In genomic region chr2:127796389-127796788, GRCh38 we compare ENCODE assay signal across 1 cellular context.
TF ChIP-seq lines count a peak whose summit lies in the region.

No MANE protein-coding gene starts in this region.

TF ChIP-seq in WTC11, 78 proteins besides CTCF, POLR2A, EP300 and RAD21:
- TF ChIP-seq ZNF317 (CRISPR knock-in tag; IDR thresholded peaks at IDR 0.05; ENCODE audit: borderline replicate concordance, low read depth): no peak
- no peak for TF ChIP-seq OVOL2 (CRISPR knock-in tag; IDR thresholded peaks at IDR 0.05; ENCODE audit: borderline replicate concordance)
- TF ChIP-seq MYBL2 (CRISPR knock-in tag; IDR thresholded peaks at IDR 0.05): no peak
- TF ChIP-seq CDX4 (CRISPR knock-in tag; IDR thresholded peaks at IDR 0.05; ENCODE audit: borderline replicate concordance): no peak
- no peak for TF ChIP-seq ZNF281 (CRISPR knock-in tag; IDR thresholded peaks at IDR 0.05)
- no peak for TF ChIP-seq GRHL2 (CRISPR knock-in tag; IDR thresholded peaks at IDR 0.05; ENCODE audit: insufficient replicate concordance, severe bottlenecking)
- TF ChIP-seq ZNF396 (CRISPR knock-in tag; IDR thresholded peaks at IDR 0.05; ENCODE audit: borderline replicate concordance): no peak
- no peak for TF ChIP-seq ZNF263 (CRISPR knock-in tag; IDR thresholded peaks at IDR 0.05; ENCODE audit: low read depth)
- TF ChIP-seq HMGA2 (CRISPR knock-in tag; IDR thresholded peaks at IDR 0.05): no peak
- TF ChIP-seq ZNF532 (CRISPR knock-in tag; IDR thresholded peaks at IDR 0.05; ENCODE audit: borderline replicate concordance): no peak
- TF ChIP-seq ZNF416 (CRISPR knock-in tag; IDR thresholded peaks at IDR 0.05): no peak
- TF ChIP-seq RELA (CRISPR knock-in tag; IDR thresholded peaks at IDR 0.05; ENCODE audit: borderline replicate concordance): no peak
- no peak for TF ChIP-seq ZBTB43 (CRISPR knock-in tag; IDR thresholded peaks at IDR 0.05)
- TF ChIP-seq TCF7 (CRISPR knock-in tag; IDR thresholded peaks at IDR 0.05; ENCODE audit: low read depth): no peak
TF ChIP-seq in WTC11: peak in this region for 0.
